Comparison of ENCODE assay signal across 15 cellular contexts in genomic region chr3:97901327-97902295, GRCh38.
DNase-seq lines count a peak whose midpoint lies in the region; ATAC-seq, FAIRE-seq and TF ChIP-seq lines count a peak whose summit lies in the region.
"Had no signal": no experiment of that assay in that cellular context is flagged by ENCODE, and none has a peak within 500 bp of the region (broad histone marks: within the 10 kb centered on the region; RNA-seq: fewer than 3 reads in every experiment).

No MANE protein-coding gene starts in this region.

- H3K27ac ChIP-seq in SK-N-MC (0 out of 2 replicates have a peak overlapping the region, but pooled peaks have one; percentile 10), HepG2 (ENCODE audit: extremely low read length, insufficient read depth, low read length) (peak overlapping the region; percentile 18), thyroid gland (peak overlapping the region; percentile 40 to 68 (median 62))

- H3K36me3 ChIP-seq in SK-N-MC (ENCODE audit: insufficient read depth, low read length) = no peaks in the 10 kb centered on the region
- peaks cover 0 to 9% of the 10 kb centered on the region in 2 experiments; a peak in 4 of 5 replicates for H3K36me3 ChIP-seq in HepG2 (replicated peaks in 1 of 2; ENCODE audit: control insufficient read depth in 1 of 2, insufficient read depth in 2 of 2, low read length in 2 of 2)
- peaks cover 0 to 3% of the 10 kb centered on the region in 2 donors for H3K36me3 ChIP-seq in thyroid gland

- H3K4me1 Mint-ChIP-seq in endothelial cell (ENCODE audit: unreplicated experiment) = peaks cover 19% of the 10 kb centered on the region

- no peaks in the 10 kb centered on the region for H3K27me3 ChIP-seq in HepG2 (ENCODE audit: control insufficient read depth in 1 of 2, insufficient read depth in 2 of 2, low read length in 2 of 2)
- H3K27me3 ChIP-seq in thyroid gland = no peaks in the 10 kb centered on the region
- H3K27me3 ChIP-seq: dorsolateral prefrontal cortex had no signal

- H3K4me2 ChIP-seq in HepG2 (ENCODE audit: low read depth, low read length) = no peak overlapping the region

- no peak for TF ChIP-seq RAD21 in HepG2 (CRISPR knock-in tag; IDR thresholded peaks at IDR 0.05)

- DNase-seq in SK-N-MC (ENCODE audit: low read depth, low spot score) (no peak), endothelial cell (ENCODE audit: low spot score) (no peak), HepG2 (ENCODE audit: low spot score) (peak; percentile 32), thyroid gland (peak in 1 of 2 donors; percentile 13), NCI-H524 (lab: John Stamatoyannopoulos, UW) (no peak), NCI-H526 (lab: John Stamatoyannopoulos, UW) (no peak), hepatic stellate cell (ENCODE audit: low spot score) (no peak)
- DNase-seq in activated CD4-positive, alpha-beta T cell treated with anti-CD3 and anti-CD28 coated beads for 48 hours = no peak
- DNase-seq: activated CD4-positive, alpha-beta T cell treated with anti-CD3 and anti-CD28 coated beads, Interleukin-2, amount 50 U/mL, for 48 hours; dorsolateral prefrontal cortex; naive thymus-derived CD8-positive, alpha-beta T cell; NCI-H1436 treated with DMSO at 0.1 percent for 48 hours; stimulated activated naive CD4-positive, alpha-beta T cell; SW 1271 had no signal

- 56% methylated on average over 4 of the region's 4 CpGs for WGBS in HepG2 (ENCODE audit: low lambda C conversion rate)
- 18 to 28% methylated on average over 4 of the region's 4 CpGs for WGBS in thyroid gland, 2 donors

- no peak for TF ChIP-seq EP300 in HepG2 (IDR thresholded peaks at IDR 0.05; ENCODE audit: low read depth in 2 of 2, low read length in 2 of 2)
- TF ChIP-seq EP300 in HepG2 (CRISPR knock-in tag; IDR thresholded peaks at IDR 0.05; ENCODE audit: borderline replicate concordance) = no peak

- TF ChIP-seq CTCF in endothelial cell (IDR thresholded peaks at IDR 0.05; ENCODE audit: unreplicated experiment) = no peak
- TF ChIP-seq CTCF in HepG2 (CRISPR knock-in tag; IDR thresholded peaks at IDR 0.05) = no peak
- TF ChIP-seq CTCF in thyroid gland (IDR thresholded peaks at IDR 0.05) = no peak

- no peaks in the 10 kb centered on the region for H3K9me3 Mint-ChIP-seq in endothelial cell (ENCODE audit: unreplicated experiment)

- TF ChIP-seq POLR2A in HepG2 (IDR thresholded peaks at IDR 0.05; ENCODE audit: insufficient read depth in 1 of 2, low read depth in 2 of 2, low read length in 2 of 2) (no peak), thyroid gland (IDR thresholded peaks at IDR 0.05) (no peak)

- H3K4me3 ChIP-seq in SK-N-MC = no peak overlapping the region
- no peak overlapping the region for H3K4me3 ChIP-seq in HepG2 (replicated peaks in 1 of 3; ENCODE audit: insufficient read depth in 1 of 3, low read depth in 2 of 3, low read length in 3 of 3)
- H3K4me3 ChIP-seq in thyroid gland (replicated peaks in 1 of 3) = no peak overlapping the region
- H3K4me3 ChIP-seq: dorsolateral prefrontal cortex had no signal

- no TSS peak for BruUV-seq in HepG2 (replicated peaks; lab: Mats Ljungman, UMichigan)

- in situ Hi-C loops in HepG2 (cut with HindIII; ENCODE audit: extremely low pct_ligation_motif_present, low pct_unique_long_range_greater_than_20kb) = no loop called here

- POLR2A ChIA-PET in HepG2 (lab: Yijun Ruan, JAX) = no interaction called here

- H3K9ac ChIP-seq in SK-N-MC (ENCODE audit: insufficient read length) (no peak overlapping the region), HepG2 (ENCODE audit: insufficient read depth, low read depth, low read length) (no peak overlapping the region)

- no peak overlapping the region for H2AFZ ChIP-seq in HepG2 (ENCODE audit: low read length)

- ATAC-seq in HepG2 = peak; percentile 83
- ATAC-seq: naive thymus-derived CD8-positive, alpha-beta T cell had no signal

- H4K20me1 ChIP-seq in HepG2 (ENCODE audit: insufficient read depth, low read length) = no peaks in the 10 kb centered on the region

- H3K79me2 ChIP-seq in HepG2 (ENCODE audit: insufficient read depth, low read length) = no peaks in the 10 kb centered on the region

- no peaks in the 10 kb centered on the region for H3K9me3 ChIP-seq in SK-N-MC (ENCODE audit: low read depth, low read length)
- H3K9me3 ChIP-seq in HepG2 (ENCODE audit: low read length) = no peaks in the 10 kb centered on the region
- H3K9me3 ChIP-seq in thyroid gland = no peaks in the 10 kb centered on the region

- H3K4me3 Mint-ChIP-seq in endothelial cell (ENCODE audit: unreplicated experiment) = no peak overlapping the region
- H3K4me3 Mint-ChIP-seq: activated naive CD4-positive, alpha-beta T cell treated with anti-CD3 and anti-CD28 coated beads, Interleukin-2, amount 50 U/mL, for 24 hours had no signal

- peak overlapping the region; percentile 89 for H3K27ac Mint-ChIP-seq in endothelial cell (ENCODE audit: unreplicated experiment)
- H3K27ac Mint-ChIP-seq: activated naive CD4-positive, alpha-beta T cell treated with anti-CD3 and anti-CD28 coated beads, Interleukin-2, amount 50 U/mL, for 24 hours had no signal

- intact Hi-C loops in HepG2 (cut with micrococcal nuclease; ENCODE audit: unreplicated experiment) = loop anchor here (5.0 kb wide), 1 partner anchor 111 kb away; no protein-coding TSS in a partner anchor
- intact Hi-C loops in thyroid gland (cut with DNase I) = no loop called here

- H3K27me3 Mint-ChIP-seq in endothelial cell (ENCODE audit: unreplicated experiment) = peaks cover 1% of the 10 kb centered on the region
- H3K27me3 Mint-ChIP-seq: activated naive CD4-positive, alpha-beta T cell treated with anti-CD3 and anti-CD28 coated beads, Interleukin-2, amount 50 U/mL, for 24 hours; naive thymus-derived CD8-positive, alpha-beta T cell had no signal

- CTCF ChIA-PET in HepG2 (lab: Yijun Ruan, JAX; ENCODE audit: low intra/inter-chr PET ratio, low total read pairs) = no interaction called here

- FAIRE-seq in HepG2 (lab: Jason Lieb, UNC) = no peak

- H3K4me1 ChIP-seq in HepG2 (ENCODE audit: insufficient read depth, low read length) = peaks cover 10% of the 10 kb centered on the region
- H3K4me1 ChIP-seq in thyroid gland = peaks cover 7 to 16% of the 10 kb centered on the region in 2 donors

- H3K36me3 Mint-ChIP-seq in endothelial cell (ENCODE audit: low read depth, unreplicated experiment) = no peaks in the 10 kb centered on the region

TF ChIP-seq in HepG2, 621 proteins besides CTCF, POLR2A, EP300 and RAD21 (continues in another document):
- TF ChIP-seq DZIP1 (CRISPR knock-in tag; IDR thresholded peaks at IDR 0.05) (no peak), ZNF24 (IDR thresholded peaks at IDR 0.05) (no peak), BCL6 (CRISPR knock-in tag; IDR thresholded peaks at IDR 0.05) (0 out of 2 replicates have a peak, but pooled peaks have one; percentile 49), AHR (CRISPR knock-in tag; IDR thresholded peaks at IDR 0.05) (no peak), ZNF644 (CRISPR knock-in tag; IDR thresholded peaks at IDR 0.05; ENCODE audit: low read depth) (no peak), ZSCAN21 (CRISPR knock-in tag; IDR thresholded peaks at IDR 0.05; ENCODE audit: borderline replicate concordance) (no peak), ZKSCAN5 (CRISPR knock-in tag; IDR thresholded peaks at IDR 0.05) (no peak), ZNF749 (CRISPR knock-in tag; IDR thresholded peaks at IDR 0.05; ENCODE audit: borderline replicate concordance) (no peak), ZNF33B (CRISPR knock-in tag; IDR thresholded peaks at IDR 0.05) (no peak), ZFP36 (IDR thresholded peaks at IDR 0.05; ENCODE audit: borderline replicate concordance, low read depth, low read length, partially characterized antibody) (no peak), FLYWCH1 (CRISPR knock-in tag; IDR thresholded peaks at IDR 0.05) (no peak), E2F2 (CRISPR knock-in tag; IDR thresholded peaks at IDR 0.05; ENCODE audit: borderline replicate concordance) (no peak), NCOR1 (IDR thresholded peaks at IDR 0.05; ENCODE audit: borderline replicate concordance, low read length) (no peak)

Comparison
In these comparisons a context has a peak if more than half of its experiments do, and no peak if none do; other contexts are left out.
1. H3K27ac ChIP-seq: peak in every context shown above with its lines; median percentile 62 in thyroid gland; 18 in HepG2; 10 in SK-N-MC.